Comparison of ENCODE assay signal across 1 cellular context in genomic region chr1:53183277-53183990, GRCh38.
A peak's percentile ranks its signal among the peaks of the same experiment; 100 is the strongest.
TF ChIP-seq lines count a peak whose summit lies in the region.

No MANE protein-coding gene starts in this region.

TF ChIP-seq in HepG2, 621 proteins besides CTCF, POLR2A, EP300 and RAD21 (continued from another document and continues in another):
- TF ChIP-seq ZBTB39 (CRISPR knock-in tag; IDR thresholded peaks at IDR 0.05), result peak; percentile 81; the same call in 1 of the 2 replicates
- TF ChIP-seq MED13 (CRISPR knock-in tag; IDR thresholded peaks at IDR 0.05), result peak; percentile 76; the same call in 1 of the 2 replicates
- no peak for TF ChIP-seq RBFOX2 (IDR thresholded peaks at IDR 0.05; ENCODE audit: low read depth, low read length)
- no peak for TF ChIP-seq ZNF530 (CRISPR knock-in tag; IDR thresholded peaks at IDR 0.05; ENCODE audit: low read depth)
- TF ChIP-seq BCL3 (CRISPR knock-in tag; IDR thresholded peaks at IDR 0.05), result peak; percentile 53; the same call in 1 of the 2 replicates
- no peak for TF ChIP-seq LRRFIP1 (CRISPR knock-in tag; conservative IDR thresholded peaks at IDR 0.05)
- peak; percentile 74; the same call in 1 of the 2 replicates for TF ChIP-seq ZBTB3 (CRISPR knock-in tag; IDR thresholded peaks at IDR 0.05; ENCODE audit: borderline replicate concordance, low read depth)
- TF ChIP-seq ZHX2 (IDR thresholded peaks at IDR 0.05; ENCODE audit: low read depth), result peak; percentile 74
- no peak for TF ChIP-seq ZHX2 (CRISPR knock-in tag; IDR thresholded peaks at IDR 0.05; ENCODE audit: borderline replicate concordance)
- TF ChIP-seq ZNF552 (CRISPR knock-in tag; IDR thresholded peaks at IDR 0.05; ENCODE audit: borderline replicate concordance), result peak; percentile 42; the same call in 1 of the 2 replicates
- peak; percentile 70; the same call in 1 of the 2 replicates for TF ChIP-seq ZNF124 (CRISPR knock-in tag; IDR thresholded peaks at IDR 0.05)
- no peak for TF ChIP-seq PHB2 (IDR thresholded peaks at IDR 0.05; ENCODE audit: partially characterized antibody)
- no peak for TF ChIP-seq AFF4 (CRISPR knock-in tag; IDR thresholded peaks at IDR 0.05)
- TF ChIP-seq ZNF451 (CRISPR knock-in tag; IDR thresholded peaks at IDR 0.05), result no peak
- TF ChIP-seq ZNF350 (CRISPR knock-in tag; IDR thresholded peaks at IDR 0.05; ENCODE audit: borderline replicate concordance, low read depth), result peak; percentile 90
- TF ChIP-seq PATZ1 (CRISPR knock-in tag; IDR thresholded peaks at IDR 0.05), result peak; percentile 100
- TF ChIP-seq CREBL2 (CRISPR knock-in tag; IDR thresholded peaks at IDR 0.05; ENCODE audit: borderline replicate concordance), result no peak
- 0 out of 2 replicates have a peak, but pooled peaks have one; percentile 36 for TF ChIP-seq HOMEZ (CRISPR knock-in tag; IDR thresholded peaks at IDR 0.05; ENCODE audit: low read depth)
- TF ChIP-seq MIER3 (CRISPR knock-in tag; IDR thresholded peaks at IDR 0.05; ENCODE audit: borderline replicate concordance), result peak; percentile 96
- TF ChIP-seq ARNT2 (CRISPR knock-in tag; IDR thresholded peaks at IDR 0.05; ENCODE audit: low read depth), result peak; percentile 72; the same call in 1 of the 2 replicates
- TF ChIP-seq KMT2A (CRISPR knock-in tag; IDR thresholded peaks at IDR 0.05), result no peak
- TF ChIP-seq ZBTB34 (CRISPR knock-in tag; IDR thresholded peaks at IDR 0.05), result no peak
- no peak for TF ChIP-seq SNRNP70 (IDR thresholded peaks at IDR 0.05; ENCODE audit: low read depth, low read length)
- no peak for TF ChIP-seq ZNF780A (CRISPR knock-in tag; IDR thresholded peaks at IDR 0.05)
- peak; percentile 94 for TF ChIP-seq GATA4 (IDR thresholded peaks at IDR 0.05; ENCODE audit: borderline replicate concordance, low read depth)
- TF ChIP-seq ZBTB44 (CRISPR knock-in tag; IDR thresholded peaks at IDR 0.05), result no peak
- TF ChIP-seq ZNF878 (CRISPR knock-in tag; IDR thresholded peaks at IDR 0.05), result peak; percentile 83; the same call in 1 of the 2 replicates
- TF ChIP-seq ZNF367 (CRISPR knock-in tag; IDR thresholded peaks at IDR 0.05; ENCODE audit: borderline replicate concordance), result no peak
- TF ChIP-seq POLR2AphosphoS2 (IDR thresholded peaks at IDR 0.05; ENCODE audit: low read depth, low read length), result no peak
- TF ChIP-seq MAFG (CRISPR knock-in tag; IDR thresholded peaks at IDR 0.05), result no peak
- peak; percentile 99 for TF ChIP-seq FOXO1 (CRISPR knock-in tag; IDR thresholded peaks at IDR 0.05)
- 0 out of 2 replicates have a peak, but pooled peaks have one; percentile 68 for TF ChIP-seq CCDC6 (CRISPR knock-in tag; IDR thresholded peaks at IDR 0.05)
- peak; percentile 59; the same call in 1 of the 2 replicates for TF ChIP-seq MIER2 (CRISPR knock-in tag; IDR thresholded peaks at IDR 0.05)
